Comparison of ENCODE assay signal across 8 cellular contexts in the genomic region with DNA sequence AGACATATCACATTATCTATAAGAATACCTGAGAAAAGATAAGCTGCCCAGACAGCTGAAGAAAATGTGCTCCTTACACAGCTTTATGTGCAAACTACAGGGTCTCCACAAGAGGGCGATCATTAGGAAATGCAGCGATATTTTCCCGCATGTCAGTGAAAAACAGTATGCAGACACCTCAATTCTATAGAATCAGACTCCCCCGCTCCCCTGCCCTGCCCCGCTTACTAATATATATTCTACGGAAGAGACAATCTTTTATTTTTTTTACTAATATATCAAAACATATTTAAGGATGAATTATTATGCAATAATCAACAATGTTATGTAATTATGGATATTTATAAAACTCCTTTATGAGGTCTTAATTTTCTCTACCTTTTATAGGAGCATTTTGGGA.
DNase-seq lines count a peak whose midpoint lies in the region; ATAC-seq lines count a peak whose summit lies in the region.

No MANE protein-coding gene starts in this region.

- no peak overlapping the region for H2BK15ac ChIP-seq in mesendoderm (replicated peaks; ENCODE audit: low read depth)

- no peaks in the 10 kb centered on the region for H3K79me1 ChIP-seq in mesendoderm (ENCODE audit: low read length)

- ATAC-seq in GM21786 (IDR thresholded peaks at IDR 0.05; ENCODE audit: unreplicated experiment) = peak; percentile 98

- H3K9ac ChIP-seq in mesendoderm (ENCODE audit: low read length) = no peak overlapping the region

- H2AK5ac ChIP-seq in mesendoderm (ENCODE audit: low read length) = no peak overlapping the region

- no peak overlapping the region for H2BK120ac ChIP-seq in mesendoderm (ENCODE audit: low read depth, low read length)

- H3K4ac ChIP-seq in mesendoderm (ENCODE audit: low read depth, low read length) = no peak overlapping the region

- H3K18ac ChIP-seq in mesendoderm (ENCODE audit: low read length) = no peak overlapping the region

- H3K4me1 ChIP-seq in mesendoderm (ENCODE audit: control insufficient read depth, low read depth, low read length) = no peaks in the 10 kb centered on the region

- WGBS in mesendoderm (ENCODE audit: extremely low coverage, insufficient coverage, low lambda C conversion rate) = no CpG with 5 or more reads among the region's 6 CpGs

- H3K36me3 ChIP-seq in mesendoderm (ENCODE audit: control insufficient read depth, insufficient read depth, low read length) = no peaks in the 10 kb centered on the region

- DNase-seq in activated T-cell treated with anti-CD3 and anti-CD28 coated beads, Interleukin-2, amount 50 U/mL, for 48 hours = peak; percentile 18 to 21
- no peak for DNase-seq in activated T-cell treated with anti-CD3 and anti-CD28 coated beads, Interleukin-2, amount 50 U/mL, for 1 hour
- DNase-seq in Jurkat, Clone E6-1 (ENCODE audit: low read depth, low spot score) = peak; percentile 52
- DNase-seq in RPMI8226 (peak; percentile 53), dermis blood vessel endothelial cell (peak; percentile 56), mesendoderm (peak; percentile 78)
- DNase-seq in effector CD8-positive, alpha-beta T cell (lab: John Stamatoyannopoulos, UW) = no peak

- no peak overlapping the region for H4K8ac ChIP-seq in mesendoderm (ENCODE audit: low read depth, low read length)

- no peak overlapping the region for H3K4me2 ChIP-seq in mesendoderm (ENCODE audit: low read length)

- no peaks in the 10 kb centered on the region for H3K27me3 ChIP-seq in mesendoderm (ENCODE audit: insufficient read depth, low read length, poor library complexity)

- no peak overlapping the region for H3K27ac ChIP-seq in mesendoderm (ENCODE audit: low read depth, low read length)

- H3K4me3 ChIP-seq in Jurkat, Clone E6-1 (ENCODE audit: low read length) = no peak overlapping the region
- H3K4me3 ChIP-seq in mesendoderm (ENCODE audit: low read length) = no peak overlapping the region

- H4K5ac ChIP-seq in mesendoderm (ENCODE audit: low read length) = no peak overlapping the region

- no peak overlapping the region for H3K23ac ChIP-seq in mesendoderm (ENCODE audit: low read length)

- H2BK5ac ChIP-seq in mesendoderm (ENCODE audit: low read length) = no peak overlapping the region

- no peak overlapping the region for H3K56ac ChIP-seq in mesendoderm (ENCODE audit: low read length)

- H3K79me2 ChIP-seq in mesendoderm (ENCODE audit: control insufficient read depth, insufficient read depth, low read length) = no peaks in the 10 kb centered on the region

Comparison
In these comparisons a context has a peak if more than half of its experiments do, and no peak if none do; other contexts are left out.
1. DNase-seq: peak in activated T-cell treated with anti-CD3 and anti-CD28 coated beads, Interleukin-2, amount 50 U/mL, for 48 hours (2 of 2), Jurkat, Clone E6-1 (single experiment), RPMI8226 (single experiment), dermis blood vessel endothelial cell (single experiment) and mesendoderm (single experiment); none in activated T-cell treated with anti-CD3 and anti-CD28 coated beads, Interleukin-2, amount 50 U/mL, for 1 hour (single experiment) and effector CD8-positive, alpha-beta T cell (single experiment).